In the genomic region with DNA sequence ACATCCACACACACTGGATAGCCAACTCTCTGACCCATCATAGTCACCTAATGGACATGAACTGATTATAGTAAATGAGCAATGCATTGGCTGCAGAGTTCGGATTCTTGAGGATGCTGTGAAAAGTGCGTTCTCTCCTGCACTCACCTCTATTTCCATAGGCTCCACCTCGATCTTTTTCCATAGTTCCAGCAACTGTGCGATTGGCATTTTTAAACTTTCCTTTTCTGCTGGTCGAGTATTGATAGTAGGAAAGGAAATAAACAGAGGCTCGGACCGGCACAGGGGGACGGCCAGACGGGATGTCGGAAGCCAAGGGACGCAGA, we compare ENCODE assay signal across 9 cellular contexts.
A peak's percentile ranks its signal among the peaks of the same experiment; 100 is the strongest.
DNase-seq lines count a peak whose midpoint lies in the region; ATAC-seq and TF ChIP-seq lines count a peak whose summit lies in the region.
"Had no signal": no experiment of that assay in that cellular context is flagged by ENCODE, and none has a peak within 500 bp of the region (broad histone marks: within the 10 kb centered on the region; RNA-seq: fewer than 3 reads in every experiment).

No MANE protein-coding gene starts in this region.

- ATAC-seq in heart right ventricle, result peak in 2 of 8 donors; percentile 67 to 75
- ATAC-seq in left ventricle myocardium superior, result no peak
- no peak for ATAC-seq in GM21528 (IDR thresholded peaks at IDR 0.05; ENCODE audit: low FRiP score, unreplicated experiment)

- CTCF ChIA-PET in mammary epithelial cell (lab: Charles Lee; ENCODE audit: low non-redundant PET), result interaction anchor here (0.6 kb wide), 1 partner anchor 128 kb away, joined by 3 read pairs; no protein-coding TSS in a partner anchor

- H3K79me2 ChIP-seq in mammary epithelial cell (ENCODE audit: insufficient read depth, low read length), result no peaks in the 10 kb centered on the region

- peak overlapping the region; percentile 45 to 89 (median 58) for H3K4me3 ChIP-seq in heart right ventricle
- peak overlapping the region in 1 of 3 experiments; percentile 22 for H3K4me3 ChIP-seq in mammary epithelial cell (replicated peaks in 1 of 3; ENCODE audit: insufficient read depth in 1 of 3, low read depth in 2 of 3, low read length in 3 of 3)
- peak overlapping the region; percentile 44 to 48 for H3K4me3 ChIP-seq in uterus

- BruUV-seq in mammary epithelial cell (replicated peaks; lab: Mats Ljungman, UMichigan), result no TSS peak

- TF ChIP-seq POLR2A in uterus (IDR thresholded peaks at IDR 0.05), result no peak

- H3K27ac ChIP-seq in heart right ventricle, result peak overlapping the region in 9 of 10 donors; percentile 24 to 69 (median 41)
- H3K27ac ChIP-seq in mammary epithelial cell (ENCODE audit: insufficient read depth, low read depth, low read length), result no peak overlapping the region
- H3K27ac ChIP-seq in uterus, result no peak overlapping the region

- no peaks in the 10 kb centered on the region for H3K9me3 ChIP-seq in heart right ventricle
- no peaks in the 10 kb centered on the region for H3K9me3 ChIP-seq in mammary epithelial cell (replicated peaks; ENCODE audit: insufficient read depth, low read length)
- no peaks in the 10 kb centered on the region for H3K9me3 ChIP-seq in uterus

- DNase-seq in heart right ventricle (no peak), left ventricle myocardium superior (no peak), mammary epithelial cell (no peak), mesothelial cell of epicardium (ENCODE audit: low spot score in 2 of 2, unreplicated experiment in 2 of 2) (no peak), uterus (no peak), GM20000 (ENCODE audit: low spot score) (no peak), SKM-1 treated with dmso at 0.1 percent for 144 hours (lab: John Stamatoyannopoulos, UW; ENCODE audit: unreplicated experiment) (no peak)
- DNase-seq: activated CD8-positive, alpha-beta memory T cell treated with anti-CD3 and anti-CD28 coated beads for 24 hours had no signal

- dilution Hi-C loops in mammary epithelial cell (cut with HindIII; ENCODE audit: low sequenced_read_pairs), result no loop called here

- H3K36me3 Mint-ChIP-seq in mesothelial cell of epicardium, result no peaks in the 10 kb centered on the region

- peak overlapping the region; percentile 17 for H2AFZ ChIP-seq in mammary epithelial cell (ENCODE audit: low read depth, low read length)

- peak overlapping the region; percentile 74 for H3K4me2 ChIP-seq in mammary epithelial cell (ENCODE audit: insufficient read depth, low read depth, low read length)

- H3K4me3 Mint-ChIP-seq in mesothelial cell of epicardium, result peak overlapping the region; percentile 87

- intact Hi-C loops in heart right ventricle (cut with DNase I) (no loop called here), left ventricle myocardium superior (cut with micrococcal nuclease) (no loop called here), mammary epithelial cell (cut with micrococcal nuclease) (no loop called here), uterus (cut with DNase I; ENCODE audit: low total_unique reads) (no loop called here)

- H3K27ac Mint-ChIP-seq in mesothelial cell of epicardium, result no peak overlapping the region

- H4K20me1 ChIP-seq in mammary epithelial cell (ENCODE audit: insufficient read depth, low read length), result no peaks in the 10 kb centered on the region

- in situ Hi-C loops in mammary epithelial cell (cut with MboI; ENCODE audit: low sequenced_read_pairs in 2 of 2), result no loop called here

- H3K9me3 Mint-ChIP-seq in mesothelial cell of epicardium, result no peaks in the 10 kb centered on the region

- WGBS in heart right ventricle, 2 donors, result 3% methylated on average over 11 of the region's 11 CpGs
- WGBS in mammary epithelial cell (ENCODE audit: low coverage, missing lambda C conversion rate), result 2% methylated on average over 6 of the region's 11 CpGs

- H3K36me3 ChIP-seq in heart right ventricle (no peaks in the 10 kb centered on the region), mammary epithelial cell (ENCODE audit: insufficient read depth, low read length) (no peaks in the 10 kb centered on the region), uterus (no peaks in the 10 kb centered on the region)

- H3K4me1 ChIP-seq in heart right ventricle, result peaks cover 0 to 21% (median 9%) of the 10 kb centered on the region in 9 donors
- H3K4me1 ChIP-seq in mammary epithelial cell (ENCODE audit: insufficient read depth, low read length), result no peaks in the 10 kb centered on the region
- peaks cover 0 to 7% of the 10 kb centered on the region in 2 donors for H3K4me1 ChIP-seq in uterus

- no peak overlapping the region for H3K9ac ChIP-seq in mammary epithelial cell (ENCODE audit: insufficient read depth, low read length)

- peaks cover 6 to 53% (median 27%) of the 10 kb centered on the region in 7 donors for H3K27me3 ChIP-seq in heart right ventricle
- peaks cover 24% of the 10 kb centered on the region for H3K27me3 ChIP-seq in mammary epithelial cell (ENCODE audit: insufficient read depth, low read length)
- no peaks in the 10 kb centered on the region for H3K27me3 ChIP-seq in uterus

- peaks cover 4% of the 10 kb centered on the region for H3K4me1 Mint-ChIP-seq in mesothelial cell of epicardium

- TF ChIP-seq CTCF in heart right ventricle (IDR thresholded peaks at IDR 0.05), result no peak
- TF ChIP-seq CTCF in mammary epithelial cell (conservative IDR thresholded peaks at IDR 0.05 in 1 of 2, IDR thresholded peaks at IDR 0.05 in 1 of 2; ENCODE audit: extremely low read depth in 1 of 2, insufficient read depth in 1 of 2, low read depth in 1 of 2, low read length in 2 of 2), result no peak
- no peak for TF ChIP-seq CTCF in mesothelial cell of epicardium (IDR thresholded peaks at IDR 0.05; ENCODE audit: unreplicated experiment)
- TF ChIP-seq CTCF in uterus (IDR thresholded peaks at IDR 0.05), result no peak
- no peak for TF ChIP-seq CTCF in GM20000 (IDR thresholded peaks at IDR 0.05; ENCODE audit: extremely low read depth, missing control alignments)

- H3K27me3 Mint-ChIP-seq in mesothelial cell of epicardium (ENCODE audit: low read depth), result peaks cover 44% of the 10 kb centered on the region

Comparison
In these comparisons a context has a peak if more than half of its experiments do, and no peak if none do; other contexts are left out.
1. H3K27ac ChIP-seq: peak in heart right ventricle (9 of 10); none in mammary epithelial cell (single experiment) and uterus (0 of 2).